8 cellular contexts compared by ENCODE assay signal in genomic region chr2:27954771-27955384, GRCh38.
DNase-seq lines count a peak whose midpoint lies in the region; ATAC-seq and TF ChIP-seq lines count a peak whose summit lies in the region.

No MANE protein-coding gene starts in this region.

- peak overlapping the region in 4 of 5 donors; percentile 48 to 76 (median 54) for H3K9ac ChIP-seq in subcutaneous abdominal adipose tissue (ENCODE audit: low read length in 5 of 5)

- POLR2A ChIA-PET in T-cell (lab: Charles Lee): interaction anchor here in 1 of 2 donors (0.5 kb wide), 1 partner anchor 29 kb away, joined by 5 read pairs; no protein-coding TSS in a partner anchor

- H3K27ac ChIP-seq in coronary artery: peak overlapping the region; percentile 64 to 66
- peak overlapping the region; percentile 84 for H3K27ac ChIP-seq in subcutaneous abdominal adipose tissue (ENCODE audit: low read depth, low read length)

- H3K4me1 ChIP-seq in subcutaneous abdominal adipose tissue (ENCODE audit: control insufficient read depth in 5 of 5, insufficient read depth in 5 of 5, low read length in 5 of 5): peaks cover 0 to 37% (median 32%) of the 10 kb centered on the region in 5 donors

- no peaks in the 10 kb centered on the region for H3K36me3 ChIP-seq in subcutaneous abdominal adipose tissue (ENCODE audit: control insufficient read depth in 5 of 5, insufficient read depth in 5 of 5, low read length in 5 of 5)

- H3K4me1 Mint-ChIP-seq in T-cell: peaks cover 61 to 86% (median 78%) of the 10 kb centered on the region in 3 donors

- H3K27me3 ChIP-seq in subcutaneous abdominal adipose tissue (ENCODE audit: control insufficient read depth in 5 of 5, insufficient read depth in 4 of 5, low read length in 5 of 5): no peaks in the 10 kb centered on the region

- TF ChIP-seq CTCF in coronary artery (IDR thresholded peaks at IDR 0.05): no peak
- TF ChIP-seq CTCF in GM20000 (IDR thresholded peaks at IDR 0.05; ENCODE audit: extremely low read depth, missing control alignments): no peak

- peak; percentile 37 for DNase-seq in DMS53 (lab: John Stamatoyannopoulos, UW)
- DNase-seq in Jurkat, Clone E6-1 (ENCODE audit: low read depth, low spot score): peak; percentile 74
- DNase-seq in T-cell: peak in 11 of 34 experiments; percentile 3 to 21 (median 5)
- peak; percentile 81 for DNase-seq in coronary artery (ENCODE audit: low spot score)
- DNase-seq in midbrain (lab: John Stamatoyannopoulos, UW): peak; percentile 24
- no peak for DNase-seq in GM20000 (ENCODE audit: low spot score)
- DNase-seq in OCI-M2 (lab: John Stamatoyannopoulos, UW; ENCODE audit: unreplicated experiment): no peak

- H3K4me3 ChIP-seq in Jurkat, Clone E6-1 (ENCODE audit: low read length): no peak overlapping the region
- no peak overlapping the region for H3K4me3 ChIP-seq in coronary artery
- H3K4me3 ChIP-seq in subcutaneous abdominal adipose tissue (ENCODE audit: low read depth in 1 of 5, low read length in 5 of 5): peak overlapping the region in 1 of 5 donors; percentile 7

- H3K36me3 Mint-ChIP-seq in T-cell: peaks cover 12% of the 10 kb centered on the region

- peak overlapping the region; percentile 1 to 31 (median 16) for H3K4me3 Mint-ChIP-seq in T-cell

- no peaks in the 10 kb centered on the region for H3K27me3 Mint-ChIP-seq in T-cell

- peaks cover 0 to 8% (median 0%) of the 10 kb centered on the region in 3 donors for H3K9me3 Mint-ChIP-seq in T-cell

- peak; percentile 43 to 75 (median 74) for ATAC-seq in T-cell (replicated peaks in 1 of 4)

- CTCF ChIA-PET in T-cell (lab: Charles Lee): no interaction called here

- peak overlapping the region; percentile 75 to 76 for H3K27ac Mint-ChIP-seq in T-cell

- H3K9me3 ChIP-seq in subcutaneous abdominal adipose tissue (ENCODE audit: control insufficient read depth in 5 of 5, low read length in 5 of 5): peaks cover 0 to 3% (median 0%) of the 10 kb centered on the region in 5 donors

Comparison
In these comparisons a context has a peak if more than half of its experiments do, and no peak if none do; other contexts are left out.
1. DNase-seq: peak in DMS53 (single experiment), Jurkat, Clone E6-1 (single experiment), coronary artery (single experiment) and midbrain (single experiment); none in GM20000 (single experiment) and OCI-M2 (single experiment).